In the genomic region with DNA sequence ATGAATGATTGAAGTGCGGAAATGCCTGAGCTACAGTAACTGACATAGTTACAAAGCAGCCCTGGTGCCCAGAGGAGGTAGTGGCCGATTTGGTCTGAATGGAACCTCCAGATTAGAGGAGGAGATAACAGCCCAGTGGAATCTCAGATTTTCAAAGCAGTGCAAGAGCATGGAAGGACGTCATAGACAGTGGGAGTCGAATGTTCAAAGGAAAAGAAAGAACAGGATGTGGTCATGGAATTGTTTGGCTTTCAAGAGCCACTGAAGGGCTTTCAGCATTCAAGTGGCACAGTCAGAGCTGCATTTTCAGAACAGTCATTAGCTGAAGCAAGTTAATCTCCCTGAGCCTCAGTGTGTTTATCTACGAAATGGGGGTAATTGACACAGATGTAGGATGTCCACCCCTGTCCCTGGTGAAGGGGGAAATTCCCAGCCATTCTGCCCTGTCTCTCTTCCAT, we compare ENCODE assay signal across 8 cellular contexts.
DNase-seq lines count a peak whose midpoint lies in the region; ATAC-seq and TF ChIP-seq lines count a peak whose summit lies in the region.
"Had no signal": no experiment of that assay in that cellular context is flagged by ENCODE, and none has a peak within 500 bp of the region (broad histone marks: within the 10 kb centered on the region; RNA-seq: fewer than 3 reads in every experiment).

No MANE protein-coding gene starts in this region.

- peaks cover 45% of the 10 kb centered on the region for H3K36me3 Mint-ChIP-seq in activated naive CD8-positive, alpha-beta T cell treated with anti-CD3 and anti-CD28 coated beads, Interleukin-2, amount 50 U/mL, for 24 hours (ENCODE audit: low read depth)
- no peaks in the 10 kb centered on the region for H3K36me3 Mint-ChIP-seq in neural progenitor cell

- no peak overlapping the region for H3K9ac ChIP-seq in neural progenitor cell

- no peaks in the 10 kb centered on the region for H3K27me3 Mint-ChIP-seq in activated naive CD8-positive, alpha-beta T cell treated with anti-CD3 and anti-CD28 coated beads, Interleukin-2, amount 50 U/mL, for 24 hours
- H3K27me3 Mint-ChIP-seq in neural progenitor cell (ENCODE audit: insufficient read depth, low read depth): no peaks in the 10 kb centered on the region

- DNase-seq in GM19238 (ENCODE audit: insufficient read length, low spot score) (peak; percentile 10), SK-N-DZ (ENCODE audit: low spot score) (peak; percentile 38), neural progenitor cell (ENCODE audit: low spot score) (peak; percentile 38), T-helper 9 cell (no peak)
- DNase-seq in activated naive CD8-positive, alpha-beta T cell treated with anti-CD3 and anti-CD28 coated beads, Interleukin-2, amount 50 U/mL, for 24 hours: peak; percentile 11
- DNase-seq: NCI-H446 treated with DMSO at 0.1 percent for 48 hours had no signal

- H4K20me1 ChIP-seq in neural progenitor cell (ENCODE audit: low read depth): no peaks in the 10 kb centered on the region

- no peaks in the 10 kb centered on the region for H3K36me3 ChIP-seq in neural progenitor cell

- peaks cover 8% of the 10 kb centered on the region for H3K9me3 Mint-ChIP-seq in activated naive CD8-positive, alpha-beta T cell treated with anti-CD3 and anti-CD28 coated beads, Interleukin-2, amount 50 U/mL, for 24 hours
- H3K9me3 Mint-ChIP-seq in neural progenitor cell: no peaks in the 10 kb centered on the region

- H3K4me3 ChIP-seq in neural progenitor cell: no peak overlapping the region

- H3K4me1 ChIP-seq in neural progenitor cell: peaks cover 4% of the 10 kb centered on the region

- no peak overlapping the region for H3K4me2 ChIP-seq in neural progenitor cell

- no peaks in the 10 kb centered on the region for H3K9me3 ChIP-seq in neural progenitor cell (ENCODE audit: low read depth)

- no peaks in the 10 kb centered on the region for H3K27me3 ChIP-seq in neural progenitor cell

- peaks cover 46% of the 10 kb centered on the region for H3K4me1 Mint-ChIP-seq in activated naive CD8-positive, alpha-beta T cell treated with anti-CD3 and anti-CD28 coated beads, Interleukin-2, amount 50 U/mL, for 24 hours
- H3K4me1 Mint-ChIP-seq in neural progenitor cell: peaks cover 13% of the 10 kb centered on the region

- H3K4me3 Mint-ChIP-seq in activated naive CD8-positive, alpha-beta T cell treated with anti-CD3 and anti-CD28 coated beads, Interleukin-2, amount 50 U/mL, for 24 hours: peak overlapping the region; percentile 5
- H3K4me3 Mint-ChIP-seq in neural progenitor cell: no peak overlapping the region

- no peak overlapping the region for H2AFZ ChIP-seq in neural progenitor cell (replicated peaks)

- H3K27ac ChIP-seq in neural progenitor cell: no peak overlapping the region

- peak; percentile 3 for TF ChIP-seq CTCF in neural progenitor cell (IDR thresholded peaks at IDR 0.05)

- H3K27ac Mint-ChIP-seq in activated naive CD8-positive, alpha-beta T cell treated with anti-CD3 and anti-CD28 coated beads, Interleukin-2, amount 50 U/mL, for 24 hours: peak overlapping the region; percentile 71
- H3K27ac Mint-ChIP-seq in neural progenitor cell: no peak overlapping the region

- H3F3A ChIP-seq in neural progenitor cell (ENCODE audit: low read depth): no peaks in the 10 kb centered on the region

- H3K79me2 ChIP-seq in neural progenitor cell (ENCODE audit: low read depth): no peaks in the 10 kb centered on the region

- peak; percentile 84 for ATAC-seq in activated naive CD8-positive, alpha-beta T cell treated with anti-CD3 and anti-CD28 coated beads, Interleukin-2, amount 50 U/mL, for 24 hours
- ATAC-seq in HG02623 (IDR thresholded peaks at IDR 0.05; ENCODE audit: unreplicated experiment): no peak
- ATAC-seq in GM19395 (IDR thresholded peaks at IDR 0.05; ENCODE audit: unreplicated experiment): no peak
